Comparison of ENCODE assay signal across 1 cellular context in the genomic region with DNA sequence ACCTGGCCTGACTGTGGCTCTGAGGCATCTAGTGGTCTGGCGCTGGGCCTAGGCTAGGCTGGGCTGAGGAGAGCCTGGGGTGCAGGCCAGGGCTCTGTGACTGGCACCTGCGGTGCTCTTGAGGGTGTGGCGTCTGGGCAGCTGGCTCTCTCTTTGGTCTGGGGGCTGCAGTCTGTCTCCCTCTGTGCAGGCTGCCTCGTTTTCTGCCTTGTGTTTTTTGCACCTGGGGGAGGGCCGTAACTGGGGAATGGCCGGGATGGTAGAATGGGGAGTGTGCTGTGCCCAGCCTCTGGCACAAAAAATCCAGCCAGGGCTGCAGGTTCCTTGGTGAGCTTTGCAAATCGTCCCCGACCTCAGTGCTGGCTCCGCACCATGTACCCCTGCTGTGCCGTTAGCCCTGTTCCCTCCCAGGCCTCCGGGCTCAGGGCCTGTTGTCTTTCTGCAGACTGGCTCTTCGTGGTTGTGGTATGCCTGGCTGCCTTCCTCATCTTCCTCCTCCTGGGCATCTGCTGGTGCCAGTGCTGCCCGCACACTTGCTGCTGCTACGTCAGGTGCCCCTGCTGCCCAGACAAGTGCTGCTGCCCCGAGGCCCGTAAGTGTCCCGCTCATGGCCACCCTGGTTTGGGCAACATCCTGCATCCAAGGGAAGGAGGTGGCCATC.
TF ChIP-seq lines count a peak whose summit lies in the region.

No MANE protein-coding gene starts in this region.

TF ChIP-seq in SK-N-SH, 30 proteins besides CTCF, POLR2A, EP300 and RAD21 (continued from another document):
- TF ChIP-seq, protein P1, sequence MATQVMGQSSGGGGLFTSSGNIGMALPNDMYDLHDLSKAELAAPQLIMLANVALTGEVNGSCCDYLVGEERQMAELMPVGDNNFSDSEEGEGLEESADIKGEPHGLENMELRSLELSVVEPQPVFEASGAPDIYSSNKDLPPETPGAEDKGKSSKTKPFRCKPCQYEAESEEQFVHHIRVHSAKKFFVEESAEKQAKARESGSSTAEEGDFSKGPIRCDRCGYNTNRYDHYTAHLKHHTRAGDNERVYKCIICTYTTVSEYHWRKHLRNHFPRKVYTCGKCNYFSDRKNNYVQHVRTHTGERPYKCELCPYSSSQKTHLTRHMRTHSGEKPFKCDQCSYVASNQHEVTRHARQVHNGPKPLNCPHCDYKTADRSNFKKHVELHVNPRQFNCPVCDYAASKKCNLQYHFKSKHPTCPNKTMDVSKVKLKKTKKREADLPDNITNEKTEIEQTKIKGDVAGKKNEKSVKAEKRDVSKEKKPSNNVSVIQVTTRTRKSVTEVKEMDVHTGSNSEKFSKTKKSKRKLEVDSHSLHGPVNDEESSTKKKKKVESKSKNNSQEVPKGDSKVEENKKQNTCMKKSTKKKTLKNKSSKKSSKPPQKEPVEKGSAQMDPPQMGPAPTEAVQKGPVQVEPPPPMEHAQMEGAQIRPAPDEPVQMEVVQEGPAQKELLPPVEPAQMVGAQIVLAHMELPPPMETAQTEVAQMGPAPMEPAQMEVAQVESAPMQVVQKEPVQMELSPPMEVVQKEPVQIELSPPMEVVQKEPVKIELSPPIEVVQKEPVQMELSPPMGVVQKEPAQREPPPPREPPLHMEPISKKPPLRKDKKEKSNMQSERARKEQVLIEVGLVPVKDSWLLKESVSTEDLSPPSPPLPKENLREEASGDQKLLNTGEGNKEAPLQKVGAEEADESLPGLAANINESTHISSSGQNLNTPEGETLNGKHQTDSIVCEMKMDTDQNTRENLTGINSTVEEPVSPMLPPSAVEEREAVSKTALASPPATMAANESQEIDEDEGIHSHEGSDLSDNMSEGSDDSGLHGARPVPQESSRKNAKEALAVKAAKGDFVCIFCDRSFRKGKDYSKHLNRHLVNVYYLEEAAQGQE (IDR thresholded peaks at IDR 0.05; ENCODE audit: low read depth, low read length), result no peak
- TF ChIP-seq, protein P2, sequence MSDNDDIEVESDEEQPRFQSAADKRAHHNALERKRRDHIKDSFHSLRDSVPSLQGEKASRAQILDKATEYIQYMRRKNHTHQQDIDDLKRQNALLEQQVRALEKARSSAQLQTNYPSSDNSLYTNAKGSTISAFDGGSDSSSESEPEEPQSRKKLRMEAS (IDR thresholded peaks at IDR 0.05; ENCODE audit: low read depth), result no peak
- TF ChIP-seq, protein P3, sequence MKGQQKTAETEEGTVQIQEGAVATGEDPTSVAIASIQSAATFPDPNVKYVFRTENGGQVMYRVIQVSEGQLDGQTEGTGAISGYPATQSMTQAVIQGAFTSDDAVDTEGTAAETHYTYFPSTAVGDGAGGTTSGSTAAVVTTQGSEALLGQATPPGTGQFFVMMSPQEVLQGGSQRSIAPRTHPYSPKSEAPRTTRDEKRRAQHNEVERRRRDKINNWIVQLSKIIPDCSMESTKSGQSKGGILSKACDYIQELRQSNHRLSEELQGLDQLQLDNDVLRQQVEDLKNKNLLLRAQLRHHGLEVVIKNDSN (IDR thresholded peaks at IDR 0.05; ENCODE audit: borderline replicate concordance, low read depth), result no peak
- no peak for TF ChIP-seq YY1 (IDR thresholded peaks at IDR 0.05; ENCODE audit: low read depth)
- no peak for TF ChIP-seq ELF1 (IDR thresholded peaks at IDR 0.05)
- TF ChIP-seq, protein P4, sequence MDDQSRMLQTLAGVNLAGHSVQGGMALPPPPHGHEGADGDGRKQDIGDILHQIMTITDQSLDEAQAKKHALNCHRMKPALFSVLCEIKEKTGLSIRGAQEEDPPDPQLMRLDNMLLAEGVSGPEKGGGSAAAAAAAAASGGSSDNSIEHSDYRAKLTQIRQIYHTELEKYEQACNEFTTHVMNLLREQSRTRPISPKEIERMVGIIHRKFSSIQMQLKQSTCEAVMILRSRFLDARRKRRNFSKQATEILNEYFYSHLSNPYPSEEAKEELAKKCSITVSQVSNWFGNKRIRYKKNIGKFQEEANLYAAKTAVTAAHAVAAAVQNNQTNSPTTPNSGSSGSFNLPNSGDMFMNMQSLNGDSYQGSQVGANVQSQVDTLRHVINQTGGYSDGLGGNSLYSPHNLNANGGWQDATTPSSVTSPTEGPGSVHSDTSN (IDR thresholded peaks at IDR 0.05), result no peak
- TF ChIP-seq CHD2 (IDR thresholded peaks at IDR 0.05; ENCODE audit: low read length, partially characterized antibody), result no peak
